8 cellular contexts compared by ENCODE assay signal in the genomic region with DNA sequence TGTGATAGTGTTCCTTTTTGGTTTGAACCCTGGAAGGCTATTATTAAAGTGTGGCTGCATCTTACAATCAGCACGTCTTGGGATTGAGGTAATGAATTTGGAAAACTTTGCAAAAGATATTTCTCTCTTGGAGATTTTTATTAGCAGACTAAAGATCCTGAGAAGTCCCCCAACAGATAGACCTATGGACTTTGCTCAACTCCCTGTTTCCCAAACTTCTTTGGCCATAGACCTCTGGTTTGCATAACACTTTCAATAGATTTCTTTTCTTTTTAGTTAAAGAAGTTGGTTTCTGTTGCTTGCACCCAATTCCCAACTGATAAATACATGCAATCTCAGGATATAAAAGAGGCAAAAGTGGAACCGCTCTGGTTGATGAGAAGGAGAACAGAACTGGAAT.
"Had no signal": no experiment of that assay in that cellular context is flagged by ENCODE, and none has a peak within 500 bp of the region (broad histone marks: within the 10 kb centered on the region; RNA-seq: fewer than 3 reads in every experiment).

No MANE protein-coding gene starts in this region.

- H3K4me3 ChIP-seq: GM12878 had no signal

- DNase-seq: GDM1, GF-D8 had no signal

- FAIRE-seq: G401.6, GM12878, GM12891, GM12892, GM18507, GM19239 had no signal

- ATAC-seq: GM12878 had no signal
